In the genomic region with DNA sequence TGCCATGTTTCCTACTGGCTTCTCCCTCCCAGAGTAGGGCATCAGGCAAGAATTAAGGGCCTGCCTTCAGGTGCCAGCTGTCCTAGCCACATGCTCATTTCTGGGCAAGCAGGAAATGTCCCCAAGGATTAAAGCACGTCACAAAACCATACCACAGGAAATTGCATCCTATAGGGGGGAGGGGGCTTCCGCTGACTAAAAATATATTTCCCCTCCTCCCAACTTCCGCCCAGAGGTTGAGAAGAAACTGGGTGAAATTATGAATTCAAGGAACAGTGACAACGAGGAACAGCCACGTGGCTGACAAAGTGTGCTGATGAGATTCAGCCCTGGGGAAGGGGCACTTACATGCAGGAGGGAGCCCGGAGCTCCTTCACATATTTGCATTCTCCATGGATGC, we compare ENCODE assay signal across 10 cellular contexts. TPM values are rescaled to one million over a fixed set of nuclear protein-coding genes. Genes with fewer than 3 reads are reported as not detected.
DNase-seq lines count a peak whose midpoint lies in the region; ATAC-seq and TF ChIP-seq lines count a peak whose summit lies in the region.
"Had no signal": no experiment of that assay in that cellular context is flagged by ENCODE, and none has a peak within 500 bp of the region (broad histone marks: within the 10 kb centered on the region; RNA-seq: fewer than 3 reads in every experiment).

No MANE protein-coding gene starts in this region.

- TF ChIP-seq POLR2A in stomach (IDR thresholded peaks at IDR 0.05), result no peak

- no peak for ATAC-seq in effector memory CD8-positive, alpha-beta T cell (replicated peaks)
- no peak for ATAC-seq in GM18873 (IDR thresholded peaks at IDR 0.05; ENCODE audit: low FRiP score, unreplicated experiment)

- no peak for TF ChIP-seq EP300 in stomach (IDR thresholded peaks at IDR 0.05)

- peak overlapping the region; percentile 37 to 93 (median 90) for H3K27ac ChIP-seq in stomach

- peak overlapping the region in 2 of 4 donors; percentile 17 to 24 for H3K4me3 ChIP-seq in stomach

- whole genome bisulfite sequencing in stomach, 5 donors, result 51 to 79% (median 56%) methylated on average over 6 of the region's 6 CpGs

- H3K4me1 ChIP-seq in stomach, result peaks cover 69 to 94% (median 93%) of the 10 kb centered on the region in 4 donors

- peaks cover 17 to 18% of the 10 kb centered on the region in 2 donors for H3K4me1 Mint-ChIP-seq in effector memory CD8-positive, alpha-beta T cell (ENCODE audit: low read depth in 2 of 2)

- H3K27me3 ChIP-seq in stomach, result no peaks in the 10 kb centered on the region

- H3K4me3 Mint-ChIP-seq in effector memory CD8-positive, alpha-beta T cell, result peak overlapping the region in 1 of 2 donors; percentile 1
- H3K4me3 Mint-ChIP-seq: brain had no signal

- H3K9me3 Mint-ChIP-seq in effector memory CD8-positive, alpha-beta T cell, result no peaks in the 10 kb centered on the region
- H3K9me3 Mint-ChIP-seq: brain had no signal

- H3K27me3 Mint-ChIP-seq in effector memory CD8-positive, alpha-beta T cell, result peaks cover 0 to 6% of the 10 kb centered on the region in 2 donors

- no peak for TF ChIP-seq CTCF in stomach (IDR thresholded peaks at IDR 0.05)

- intact Hi-C loops in stomach (cut with DNase I; ENCODE audit: low total_unique reads), result no loop called here

- H3K9me3 ChIP-seq in stomach, result no peaks in the 10 kb centered on the region
- H3K9me3 ChIP-seq: SK-N-SH had no signal

- no peaks in the 10 kb centered on the region for H3K36me3 Mint-ChIP-seq in effector memory CD8-positive, alpha-beta T cell (ENCODE audit: insufficient read depth)

- peak overlapping the region; percentile 52 to 57 for H3K27ac Mint-ChIP-seq in effector memory CD8-positive, alpha-beta T cell

- peak; percentile 50 for DNase-seq in activated CD4-positive, alpha-beta T cell treated with anti-CD3 and anti-CD28 coated beads for 48 hours
- DNase-seq in activated CD4-positive, alpha-beta T cell treated with anti-CD3 and anti-CD28 coated beads, Interleukin-2, amount 50 U/mL, for 1 hour, result no peak
- DNase-seq in SIG-M5 (lab: John Stamatoyannopoulos, UW) (peak; percentile 84), stomach (no peak), ecto neural progenitor cell (ENCODE audit: low spot score) (no peak), DMS 273 treated with DMSO at 0.1 percent for 48 hours (lab: John Stamatoyannopoulos, UW) (no peak)
- DNase-seq in effector memory CD8-positive, alpha-beta T cell, result no peak
- DNase-seq: SK-N-SH had no signal

- H3K36me3 ChIP-seq in stomach, result peaks cover 6 to 66% (median 43%) of the 10 kb centered on the region in 4 donors

RNA-seq across cellular contexts. Expression of a gene that starts 4.1 kb away (rescaled TPM):
- 10 to 100 TPM in 3 of 5 donors, 1 to 10 TPM in 2; 1.2 to 39.8 (median 27.7) TPM for total RNA-seq in stomach
- 10 to 100 TPM in 2 of 3 donors, 1 to 10 TPM in 1; 8.5 to 15.0 (median 11.8) TPM for polyA plus RNA-seq in stomach

RNA-seq across cellular contexts. Expression of a gene that starts 17.7 kb away (rescaled TPM):
- total RNA-seq in stomach, result not detected
- under 1 TPM in 1 of 3 donors, not detected in 2; 0.30 TPM for polyA plus RNA-seq in stomach

RNA-seq across cellular contexts. Expression of a gene that starts 39.4 kb away (rescaled TPM):
- 100 to 1,000 TPM in 2 of 5 donors, 10 to 100 TPM in 3; 28.6 to 137 (median 52.1) TPM for total RNA-seq in stomach
- 10 to 100 TPM; 70.7 to 88.0 (median 77.8) TPM for polyA plus RNA-seq in stomach

RNA-seq across cellular contexts. Expression of a gene that starts 59.3 kb away (rescaled TPM):
- 100 to 1,000 TPM in 4 of 5 donors, 10 to 100 TPM in 1; 99.6 to 249 (median 175) TPM for total RNA-seq in stomach
- 10 to 100 TPM; 22.0 to 99.4 (median 37.6) TPM for polyA plus RNA-seq in stomach

Comparison
In these comparisons a context has a peak if more than half of its experiments do, and no peak if none do; other contexts are left out.
1. DNase-seq: peak in activated CD4-positive, alpha-beta T cell treated with anti-CD3 and anti-CD28 coated beads for 48 hours (single experiment) and SIG-M5 (single experiment); none in activated CD4-positive, alpha-beta T cell treated with anti-CD3 and anti-CD28 coated beads, Interleukin-2, amount 50 U/mL, for 1 hour (single experiment), effector memory CD8-positive, alpha-beta T cell (0 of 3), stomach (single experiment), ecto neural progenitor cell (single experiment) and DMS 273 treated with DMSO at 0.1 percent for 48 hours (single experiment).